8 cellular contexts compared by ENCODE assay signal in the genomic region with DNA sequence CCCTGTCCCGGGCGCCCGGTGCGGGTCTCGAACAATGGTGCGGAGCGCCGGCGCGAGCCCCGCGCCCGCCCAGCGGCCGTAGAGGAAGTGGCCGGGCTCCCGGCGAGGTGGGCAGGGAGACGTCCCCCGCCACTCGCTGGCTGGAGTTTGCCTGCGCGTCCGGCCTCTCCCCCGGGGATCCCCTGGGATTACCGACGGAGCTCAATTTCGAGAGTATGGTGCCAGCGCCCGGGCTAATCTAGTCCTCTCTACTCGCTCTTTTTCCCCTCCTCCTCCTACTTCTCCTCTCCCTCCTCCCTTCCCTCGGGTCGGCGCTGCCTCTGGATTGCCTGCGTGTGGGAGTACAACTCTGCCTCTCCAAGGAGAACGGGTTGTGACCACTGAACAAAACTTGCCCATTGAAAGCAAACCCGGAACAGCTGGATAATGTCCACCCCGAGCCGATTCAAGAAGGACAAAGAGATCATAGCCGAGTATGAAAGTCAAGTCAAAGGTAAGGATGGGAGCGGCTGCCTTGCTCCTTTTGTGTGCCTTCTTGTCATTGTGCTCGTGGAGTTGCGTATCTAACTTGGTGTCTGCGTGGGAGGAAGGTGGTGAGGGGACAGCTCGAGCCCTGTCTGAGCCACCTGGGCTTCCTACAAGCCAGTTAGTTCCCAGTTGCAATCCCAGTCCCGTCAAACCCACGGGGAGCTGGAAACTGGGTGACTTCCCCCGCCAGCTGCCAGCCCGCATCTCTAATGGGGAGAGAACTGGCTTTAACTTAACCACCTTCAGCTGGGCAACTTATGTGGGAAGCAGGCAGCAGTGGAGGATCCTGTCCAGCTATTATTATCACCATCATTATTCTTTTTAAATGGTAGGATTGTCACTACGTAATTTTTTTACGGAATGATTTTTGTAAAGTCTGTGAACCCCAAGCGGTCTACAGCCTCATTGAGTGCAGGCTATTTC. TPM values are rescaled to one million over a fixed set of nuclear protein-coding genes. Genes with fewer than 3 reads are reported as not detected.
DNase-seq lines count a peak whose midpoint lies in the region; ATAC-seq and TF ChIP-seq lines count a peak whose summit lies in the region.

A gene (plus strand): TSS at position 310 of the 951 bp plus-strand sequence. CDS start 117 bp downstream, at position 427.

- H3K27ac Mint-ChIP-seq in activated CD4-positive, alpha-beta T cell treated with anti-CD3 and anti-CD28 coated beads, Interleukin-2, amount 10 ng/mL, durations not matched to agents 7 days and 5 days: no peak within 1 kb of the TSS
- H3K27ac Mint-ChIP-seq in activated T-cell treated with anti-CD3 and anti-CD28 coated beads, Interleukin-2, amount 50 U/mL, for 72 hours: no peak within 1 kb of the TSS
- peak within 1 kb of the TSS in 1 of 2 donors; percentile 62 for H3K27ac Mint-ChIP-seq in natural killer cell treated with Interleukin-12 subunit alpha and Interleukin-12 subunit beta and Interleukin-15 and Interleukin-18, amount 100 ng/mL, for 72 hours

- H3K9me3 Mint-ChIP-seq in activated CD4-positive, alpha-beta T cell treated with anti-CD3 and anti-CD28 coated beads, Interleukin-2, amount 10 ng/mL, durations not matched to agents 7 days and 5 days: no peaks in the 10 kb centered on the region
- no peaks in the 10 kb centered on the region for H3K9me3 Mint-ChIP-seq in activated T-cell treated with anti-CD3 and anti-CD28 coated beads, Interleukin-2, amount 50 U/mL, for 72 hours
- no peaks in the 10 kb centered on the region for H3K9me3 Mint-ChIP-seq in natural killer cell treated with Interleukin-12 subunit alpha and Interleukin-12 subunit beta and Interleukin-15 and Interleukin-18, amount 100 ng/mL, for 72 hours

- peaks cover 38% of the 10 kb centered on the region for H3K27me3 Mint-ChIP-seq in activated CD4-positive, alpha-beta T cell treated with anti-CD3 and anti-CD28 coated beads, Interleukin-2, amount 10 ng/mL, durations not matched to agents 7 days and 5 days
- H3K27me3 Mint-ChIP-seq in activated T-cell treated with anti-CD3 and anti-CD28 coated beads, Interleukin-2, amount 50 U/mL, for 72 hours (ENCODE audit: low read depth): peaks cover 33% of the 10 kb centered on the region
- H3K27me3 Mint-ChIP-seq in natural killer cell treated with Interleukin-12 subunit alpha and Interleukin-12 subunit beta and Interleukin-15 and Interleukin-18, amount 100 ng/mL, for 72 hours: peaks cover 13 to 25% of the 10 kb centered on the region in 2 donors

- CTCF ChIA-PET in activated CD4-positive, alpha-beta T cell treated with anti-CD3 and anti-CD28 coated beads, Interleukin-2, amount 10 ng/mL, durations not matched to agents 7 days and 5 days (lab: Charles Lee): interaction anchor here (1.3 to 1.8 kb wide), 2 partner anchors 9 to 11 kb away, joined by 4 to 6 read pairs; no protein-coding TSS in a partner anchor

- no peaks in the 10 kb centered on the region for H3K9me3 ChIP-seq in gastroesophageal sphincter

- peak in 1 of 2 donors; percentile 12 for TF ChIP-seq POLR2A in gastroesophageal sphincter (IDR thresholded peaks at IDR 0.05)

- H3K4me3 ChIP-seq in HFF-Myc (replicated peaks; ENCODE audit: low read depth, low read length): peak within 1 kb of the TSS; percentile 97
- H3K4me3 ChIP-seq in gastroesophageal sphincter: peak within 1 kb of the TSS; percentile 44 to 98

- peak within 1 kb of the TSS; percentile 64 to 99 (median 98) for H3K27ac ChIP-seq in gastroesophageal sphincter

- H3K36me3 Mint-ChIP-seq in activated CD4-positive, alpha-beta T cell treated with anti-CD3 and anti-CD28 coated beads, Interleukin-2, amount 10 ng/mL, durations not matched to agents 7 days and 5 days (ENCODE audit: low read depth): no peaks in the 10 kb centered on the region
- no peaks in the 10 kb centered on the region for H3K36me3 Mint-ChIP-seq in activated T-cell treated with anti-CD3 and anti-CD28 coated beads, Interleukin-2, amount 50 U/mL, for 72 hours (ENCODE audit: insufficient read depth in 2 of 2)
- no peaks in the 10 kb centered on the region for H3K36me3 Mint-ChIP-seq in natural killer cell treated with Interleukin-12 subunit alpha and Interleukin-12 subunit beta and Interleukin-15 and Interleukin-18, amount 100 ng/mL, for 72 hours

- H3K4me1 Mint-ChIP-seq in activated CD4-positive, alpha-beta T cell treated with anti-CD3 and anti-CD28 coated beads, Interleukin-2, amount 10 ng/mL, durations not matched to agents 7 days and 5 days: peaks cover 9% of the 10 kb centered on the region
- H3K4me1 Mint-ChIP-seq in activated T-cell treated with anti-CD3 and anti-CD28 coated beads, Interleukin-2, amount 50 U/mL, for 72 hours (ENCODE audit: low read depth): peaks cover 8% of the 10 kb centered on the region
- peaks cover 5% of the 10 kb centered on the region in 2 donors for H3K4me1 Mint-ChIP-seq in natural killer cell treated with Interleukin-12 subunit alpha and Interleukin-12 subunit beta and Interleukin-15 and Interleukin-18, amount 100 ng/mL, for 72 hours (ENCODE audit: low read depth in 2 of 2)

- H3K4me3 Mint-ChIP-seq in activated CD4-positive, alpha-beta T cell treated with anti-CD3 and anti-CD28 coated beads, Interleukin-2, amount 10 ng/mL, durations not matched to agents 7 days and 5 days: peak within 1 kb of the TSS; percentile 74
- H3K4me3 Mint-ChIP-seq in activated T-cell treated with anti-CD3 and anti-CD28 coated beads, Interleukin-2, amount 50 U/mL, for 72 hours: peak within 1 kb of the TSS; percentile 89 to 95
- peak within 1 kb of the TSS; percentile 88 for H3K4me3 Mint-ChIP-seq in natural killer cell treated with Interleukin-12 subunit alpha and Interleukin-12 subunit beta and Interleukin-15 and Interleukin-18, amount 100 ng/mL, for 72 hours

- peak; percentile 7 for DNase-seq in activated CD4-positive, alpha-beta T cell treated with anti-CD3 and anti-CD28 coated beads, Interleukin-2, amount 10 ng/mL, durations not matched to agents 7 days and 5 days
- no peak for DNase-seq in activated CD4-positive, alpha-beta T cell treated with anti-CD3 and anti-CD28 coated beads for 4 hours
- DNase-seq in HFF-Myc (ENCODE audit: extremely low read depth, low read depth) (no peak), NCI-H2029 treated with DMSO at 0.1 percent for 48 hours (lab: John Stamatoyannopoulos, UW) (peak; percentile 54), GDM1 (lab: John Stamatoyannopoulos, UW) (no peak)
- DNase-seq in activated T-cell treated with anti-CD3 and anti-CD28 coated beads, Interleukin-2, amount 50 U/mL, for 72 hours: no peak
- no peak for DNase-seq in natural killer cell treated with Interleukin-12 subunit alpha and Interleukin-12 subunit beta and Interleukin-15 and Interleukin-18, amount 100 ng/mL, for 72 hours (ENCODE audit: low spot score)

- peaks cover 0 to 41% (median 0%) of the 10 kb centered on the region in 3 donors for H3K4me1 ChIP-seq in gastroesophageal sphincter

- no peaks in the 10 kb centered on the region for H3K27me3 ChIP-seq in gastroesophageal sphincter

- no peak for TF ChIP-seq EP300 in gastroesophageal sphincter (IDR thresholded peaks at IDR 0.05)

- no peak for ATAC-seq in activated T-cell treated with anti-CD3 and anti-CD28 coated beads, Interleukin-2, amount 50 U/mL, for 72 hours (replicated peaks in 1 of 2)
- ATAC-seq in gastroesophageal sphincter: peak; percentile 32
- ATAC-seq in natural killer cell treated with Interleukin-12 subunit alpha and Interleukin-12 subunit beta and Interleukin-15 and Interleukin-18, amount 100 ng/mL, for 72 hours: peak in 1 of 2 donors; percentile 41

- no peaks in the 10 kb centered on the region for H3K36me3 ChIP-seq in gastroesophageal sphincter

- 2 to 3% methylated on average over 7 to 12 of the region's 52 CpGs for WGBS in gastroesophageal sphincter (ENCODE audit: low coverage in 1 of 2), 2 donors

- no peak for TF ChIP-seq CTCF in HFF-Myc (IDR thresholded peaks at IDR 0.05; ENCODE audit: low read depth, low read length, missing control alignments)
- peak in 1 of 4 experiments; percentile 10 for TF ChIP-seq CTCF in gastroesophageal sphincter (IDR thresholded peaks at IDR 0.05)

- POLR2A ChIA-PET in activated CD4-positive, alpha-beta T cell treated with anti-CD3 and anti-CD28 coated beads, Interleukin-2, amount 10 ng/mL, durations not matched to agents 7 days and 5 days (lab: Charles Lee): no interaction called here

RNA-seq across cellular contexts. Expression of the gene that starts here (rescaled TPM):
- total RNA-seq in activated CD4-positive, alpha-beta T cell treated with anti-CD3 and anti-CD28 coated beads, Interleukin-2, amount 10 ng/mL, durations not matched to agents 7 days and 5 days: not detected
- total RNA-seq in activated T-cell treated with anti-CD3 and anti-CD28 coated beads, Interleukin-2, amount 50 U/mL, for 72 hours: under 1 TPM; 0.02 to 0.19 TPM
- total RNA-seq in gastroesophageal sphincter: 10 to 100 TPM in 2 of 4 donors, 1 to 10 TPM in 2; 7.2 to 22.9 (median 11.5) TPM
- total RNA-seq in natural killer cell treated with Interleukin-12 subunit alpha and Interleukin-12 subunit beta and Interleukin-15 and Interleukin-18, amount 100 ng/mL, for 72 hours: 1 to 10 TPM in 1 of 2 donors, under 1 TPM in 1; 0.19 to 1.0 TPM

Comparison
In these comparisons a context has a peak if more than half of its experiments do, and no peak if none do; other contexts are left out.
1. RNA of the gene that starts here (total RNA-seq): 7.2 to 22.9 TPM in gastroesophageal sphincter; 0.19 to 1.0 TPM in natural killer cell treated with Interleukin-12 subunit alpha and Interleukin-12 subunit beta and Interleukin-15 and Interleukin-18, amount 100 ng/mL, for 72 hours, 0.02 to 0.19 TPM in activated T-cell treated with anti-CD3 and anti-CD28 coated beads, Interleukin-2, amount 50 U/mL, for 72 hours and not detected in activated CD4-positive, alpha-beta T cell treated with anti-CD3 and anti-CD28 coated beads, Interleukin-2, amount 10 ng/mL, durations not matched to agents 7 days and 5 days; every median in the first group is over 4 times any median in the second.
2. Peak in DNase-seq in activated CD4-positive, alpha-beta T cell treated with anti-CD3 and anti-CD28 coated beads, Interleukin-2, amount 10 ng/mL, durations not matched to agents 7 days and 5 days; RNA of the gene not detected or under 1 TPM.
3. Peak in every context shown above with its lines, with median percentiles within 50 percentile points of each other: H3K4me3 Mint-ChIP-seq.